In the genomic region with DNA sequence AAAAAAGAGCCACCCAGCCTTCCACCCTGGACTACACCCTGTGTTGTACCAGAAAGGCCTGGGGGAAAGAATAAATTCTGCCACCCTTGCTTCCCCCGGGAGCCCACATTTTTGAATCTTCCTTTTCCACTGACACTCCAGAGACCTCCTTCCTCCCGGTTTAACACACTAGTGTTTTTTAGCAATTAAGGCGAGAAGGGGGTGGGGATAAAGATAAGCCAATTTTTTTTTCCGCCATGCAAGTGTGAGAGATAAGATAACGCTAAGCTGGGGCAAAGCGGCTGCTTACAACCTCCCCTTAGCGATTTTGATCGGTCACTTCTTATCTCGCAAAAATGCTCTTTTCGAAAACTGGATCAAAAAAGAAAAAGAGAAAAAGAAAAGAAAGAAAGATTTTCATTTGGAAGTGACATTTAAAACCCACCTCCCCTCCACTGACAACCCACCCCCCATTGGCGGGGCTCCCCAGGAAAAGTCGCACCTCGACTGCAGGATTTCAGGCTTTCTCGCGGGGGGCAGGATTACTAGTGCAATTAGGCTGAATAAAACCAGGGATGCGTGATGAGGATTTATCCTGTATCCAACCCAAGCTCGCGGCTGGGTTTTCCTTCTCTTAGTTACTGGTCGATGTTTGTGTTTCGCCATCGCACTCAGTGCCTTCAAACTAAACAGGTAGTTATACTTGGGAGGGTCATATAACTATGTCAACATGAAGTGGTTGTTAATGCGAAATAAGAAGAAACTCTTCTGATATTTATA, we compare ENCODE assay signal across 10 cellular contexts. TPM values are rescaled to one million over a fixed set of nuclear protein-coding genes. Genes with fewer than 3 reads are reported as not detected.
A peak's percentile ranks its signal among the peaks of the same experiment; 100 is the strongest.
DNase-seq lines count a peak whose midpoint lies in the region; ATAC-seq and TF ChIP-seq lines count a peak whose summit lies in the region.
"Had no signal": no experiment of that assay in that cellular context is flagged by ENCODE, and none has a peak within 500 bp of the region (broad histone marks: within the 10 kb centered on the region; RNA-seq: fewer than 3 reads in every experiment).

No MANE protein-coding gene starts in this region.

- no peak overlapping the region for H3K23ac ChIP-seq in H9 (ENCODE audit: insufficient read length, low read depth, low read length)

- no peaks in the 10 kb centered on the region for H3K79me1 ChIP-seq in H9 (ENCODE audit: insufficient read depth, low read depth, low read length, poor library complexity, severe bottlenecking)

- no peak overlapping the region for H2BK5ac ChIP-seq in H9 (ENCODE audit: insufficient read length, low read length)

- no peak overlapping the region for H3K4me3 ChIP-seq in CD4-positive, CD25-positive, alpha-beta regulatory T cell (ENCODE audit: low read depth, low read length)

- H4K20me1 ChIP-seq in H9 (ENCODE audit: control insufficient read depth, insufficient read depth, insufficient read length) = peaks cover 3% of the 10 kb centered on the region

- no peak overlapping the region for H3K27ac ChIP-seq in CD4-positive, CD25-positive, alpha-beta regulatory T cell (ENCODE audit: insufficient read depth, low read length, poor library complexity, severe bottlenecking)
- no peak overlapping the region for H3K27ac ChIP-seq in H9 (ENCODE audit: insufficient read length, low read depth, low read length)

- no peak overlapping the region for H2BK15ac ChIP-seq in H9 (ENCODE audit: low read depth, low read length)

- H4K8ac ChIP-seq in H9 (replicated peaks; ENCODE audit: insufficient read length, low read depth, low read length) = no peak overlapping the region

- no peaks in the 10 kb centered on the region for H3K79me2 ChIP-seq in H9 (ENCODE audit: insufficient read depth, low read length)

- H2AFZ ChIP-seq in H9 (ENCODE audit: low read length) = no peak overlapping the region

- peaks cover 32% of the 10 kb centered on the region for H3K23me2 ChIP-seq in H9 (ENCODE audit: insufficient read length, low read depth, low read length, poor library complexity, severe bottlenecking)

- DNase-seq in CD4-positive, CD25-positive, alpha-beta regulatory T cell = no peak
- DNase-seq in H9 (no peak), germinal center (ENCODE audit: low spot score) (no peak), NCI-H524 (lab: John Stamatoyannopoulos, UW) (no peak), cortex of kidney (lab: John Stamatoyannopoulos, UW) (no peak)
- DNase-seq in activated CD8-positive, alpha-beta T cell treated with anti-CD3 and anti-CD28 coated beads for 36 hours = no peak
- DNase-seq: activated T-cell treated with anti-CD3 and anti-CD28 coated beads for 4 hours had no signal

- no peak overlapping the region for H3K14ac ChIP-seq in H9 (ENCODE audit: insufficient read depth, low read length)

- no peak overlapping the region for H3K56ac ChIP-seq in H9 (ENCODE audit: insufficient read length, low read depth, low read length)

- CTCF ChIA-PET in activated CD8-positive, alpha-beta T cell treated with anti-CD3 and anti-CD28 coated beads for 36 hours (lab: Charles Lee) = no interaction called here

- peaks cover 2 to 26% (median 7%) of the 10 kb centered on the region in 4 donors for H3K4me1 Mint-ChIP-seq in CD4-positive, CD25-positive, alpha-beta regulatory T cell
- H3K4me1 Mint-ChIP-seq in H9 (peaks cover 27 to 41% of the 10 kb centered on the region in 2 experiments), nephron (peaks cover 37% of the 10 kb centered on the region)
- H3K4me1 Mint-ChIP-seq in activated CD8-positive, alpha-beta T cell treated with anti-CD3 and anti-CD28 coated beads for 36 hours (ENCODE audit: low read depth) = peaks cover 17% of the 10 kb centered on the region

- H3K4me1 ChIP-seq in CD4-positive, CD25-positive, alpha-beta regulatory T cell (ENCODE audit: control insufficient read depth, insufficient read depth, low read length, poor library complexity, severe bottlenecking) = peaks cover 33% of the 10 kb centered on the region
- H3K4me1 ChIP-seq in H9 (ENCODE audit: insufficient read depth, low read length) = peaks cover 11% of the 10 kb centered on the region; the same call in 1 of the 2 replicates

- H3K4me3 Mint-ChIP-seq in CD4-positive, CD25-positive, alpha-beta regulatory T cell = peak overlapping the region; percentile 38 to 76 (median 74)
- H3K4me3 Mint-ChIP-seq in H9 = peak overlapping the region; percentile 58 to 73
- peak overlapping the region; percentile 41 for H3K4me3 Mint-ChIP-seq in activated CD8-positive, alpha-beta T cell treated with anti-CD3 and anti-CD28 coated beads for 36 hours
- H3K4me3 Mint-ChIP-seq in nephron = peak overlapping the region; percentile 74 to 81 (median 76)

- no peak overlapping the region for H4K91ac ChIP-seq in H9 (ENCODE audit: insufficient read length, low read depth, low read length)

- no peak overlapping the region for H2AK5ac ChIP-seq in H9 (ENCODE audit: insufficient read length, low read length)

- no peak overlapping the region for H3K4ac ChIP-seq in H9 (ENCODE audit: low read depth, low read length)

- H3K36me3 Mint-ChIP-seq in CD4-positive, CD25-positive, alpha-beta regulatory T cell = no peaks in the 10 kb centered on the region
- peaks cover 0 to 6% (median 3%) of the 10 kb centered on the region in 3 experiments; a peak in 3 of 7 replicates for H3K36me3 Mint-ChIP-seq in H9 (ENCODE audit: insufficient read depth in 1 of 3, low read depth in 3 of 3)
- no peaks in the 10 kb centered on the region for H3K36me3 Mint-ChIP-seq in activated CD8-positive, alpha-beta T cell treated with anti-CD3 and anti-CD28 coated beads for 36 hours (ENCODE audit: low read depth)
- no peaks in the 10 kb centered on the region for H3K36me3 Mint-ChIP-seq in nephron (ENCODE audit: low read depth)

- H2BK120ac ChIP-seq in H9 (ENCODE audit: low read depth, low read length, poor library complexity, severe bottlenecking) = no peak overlapping the region

- TF ChIP-seq CTCF in H9 (conservative IDR thresholded peaks at IDR 0.05) (no peak), nephron (IDR thresholded peaks at IDR 0.05; ENCODE audit: unreplicated experiment in 3 of 3) (no peak)
- no peak for TF ChIP-seq CTCF in activated CD8-positive, alpha-beta T cell treated with anti-CD3 and anti-CD28 coated beads for 36 hours (IDR thresholded peaks at IDR 0.05)

- POLR2A ChIA-PET in activated CD8-positive, alpha-beta T cell treated with anti-CD3 and anti-CD28 coated beads for 36 hours (lab: Charles Lee) = interaction anchor here (0.9 to 2.9 kb wide), 6 partner anchors 7 to 476 kb away, joined by 3 to 11 read pairs (median 4); a partner anchor contains a TSS

- intact Hi-C loops in activated CD8-positive, alpha-beta T cell treated with anti-CD3 and anti-CD28 coated beads for 36 hours (cut with micrococcal nuclease) = no loop called here

- no peaks in the 10 kb centered on the region for H3K9me3 ChIP-seq in CD4-positive, CD25-positive, alpha-beta regulatory T cell (ENCODE audit: control insufficient read depth in 2 of 2, low read length in 2 of 2)
- H3K9me3 ChIP-seq in H9 (ENCODE audit: control insufficient read depth, low read depth, low read length) = no peaks in the 10 kb centered on the region

- no peak overlapping the region for H3K18ac ChIP-seq in H9 (ENCODE audit: insufficient read length, low read depth, low read length)

- H3K27me3 ChIP-seq in CD4-positive, CD25-positive, alpha-beta regulatory T cell (ENCODE audit: control insufficient read depth, insufficient read depth, low read length) = no peaks in the 10 kb centered on the region
- peaks cover 51% of the 10 kb centered on the region for H3K27me3 ChIP-seq in H9 (ENCODE audit: insufficient read depth, low read length)

- no peak for ATAC-seq in CD4-positive, CD25-positive, alpha-beta regulatory T cell (ENCODE audit: low read depth in 2 of 2)
- ATAC-seq in activated CD8-positive, alpha-beta T cell treated with anti-CD3 and anti-CD28 coated beads for 36 hours = no peak
- no peak for ATAC-seq in HG03108 (IDR thresholded peaks at IDR 0.05; ENCODE audit: unreplicated experiment)

- peak overlapping the region; percentile 74 for H3K4me2 ChIP-seq in H9 (ENCODE audit: insufficient read depth, insufficient read length, low read length)

- peak overlapping the region in 1 of 3 donors; percentile 52 for H3K27ac Mint-ChIP-seq in CD4-positive, CD25-positive, alpha-beta regulatory T cell
- H3K27ac Mint-ChIP-seq in H9 (no peak overlapping the region), nephron (peak overlapping the region in 2 of 3 experiments; percentile 28 to 49)
- H3K27ac Mint-ChIP-seq in activated CD8-positive, alpha-beta T cell treated with anti-CD3 and anti-CD28 coated beads for 36 hours = no peak overlapping the region

- H3T11ph ChIP-seq in H9 (ENCODE audit: low read length) = no peak overlapping the region

- peaks cover 0 to 3% (median 0%) of the 10 kb centered on the region in 7 donors for H3K9me3 Mint-ChIP-seq in CD4-positive, CD25-positive, alpha-beta regulatory T cell
- H3K9me3 Mint-ChIP-seq in H9 = peaks cover 38 to 47% of the 10 kb centered on the region in 2 experiments
- no peaks in the 10 kb centered on the region for H3K9me3 Mint-ChIP-seq in activated CD8-positive, alpha-beta T cell treated with anti-CD3 and anti-CD28 coated beads for 36 hours
- H3K9me3 Mint-ChIP-seq in nephron = peaks cover 7% of the 10 kb centered on the region
- H3K9me3 Mint-ChIP-seq: stimulated activated naive CD8-positive, alpha-beta T cell treated with anti-CD3 and anti-CD28 coated beads, Interleukin-15, amount 100 ng/mL, for 72 hours had no signal

- no peak overlapping the region for H3K9ac ChIP-seq in H9 (ENCODE audit: extremely low read depth, insufficient read length, low read length)

- H4K5ac ChIP-seq in H9 (ENCODE audit: insufficient read length, low read depth, low read length) = no peak overlapping the region

- peaks cover 4% of the 10 kb centered on the region for H3K27me3 Mint-ChIP-seq in CD4-positive, CD25-positive, alpha-beta regulatory T cell
- peaks cover 67% of the 10 kb centered on the region for H3K27me3 Mint-ChIP-seq in H9 (ENCODE audit: low read depth)
- H3K27me3 Mint-ChIP-seq in activated CD8-positive, alpha-beta T cell treated with anti-CD3 and anti-CD28 coated beads for 36 hours = no peaks in the 10 kb centered on the region
- H3K27me3 Mint-ChIP-seq in nephron (ENCODE audit: low read depth) = peaks cover 11% of the 10 kb centered on the region
- H3K27me3 Mint-ChIP-seq: stimulated activated naive CD8-positive, alpha-beta T cell treated with anti-CD3 and anti-CD28 coated beads, Interleukin-15, amount 100 ng/mL, for 72 hours had no signal

- no peaks in the 10 kb centered on the region for H3K36me3 ChIP-seq in CD4-positive, CD25-positive, alpha-beta regulatory T cell (ENCODE audit: control insufficient read depth, insufficient read depth, low read length)

- no peak overlapping the region for H2BK12ac ChIP-seq in H9 (ENCODE audit: insufficient read length, low read depth, low read length)

- no peak overlapping the region for H2BK20ac ChIP-seq in H9 (ENCODE audit: low read depth, low read length, poor library complexity, severe bottlenecking)

- no CpG with 5 or more reads among the region's 22 CpGs for WGBS in H9 (ENCODE audit: extremely low coverage, insufficient read length, low lambda C conversion rate)

RNA-seq across cellular contexts. Expression of a gene that starts 6.0 kb away (rescaled TPM):
- 38.0 TPM for total RNA-seq in CD4-positive, CD25-positive, alpha-beta regulatory T cell
- 1 to 10 TPM; 2.5 to 5.3 (median 3.2) TPM for polyA plus RNA-seq in CD4-positive, CD25-positive, alpha-beta regulatory T cell
- 126 and 134 TPM in 2 replicates for total RNA-seq in H9 (2021)
- total RNA-seq in activated CD8-positive, alpha-beta T cell treated with anti-CD3 and anti-CD28 coated beads for 36 hours = 10 to 100 TPM; 38.3 to 39.6 TPM

Comparison
In these comparisons a context has a peak if more than half of its experiments do, and no peak if none do; other contexts are left out.
1. H3K27ac Mint-ChIP-seq: peak in nephron (2 of 3); none in H9 (0 of 3) and activated CD8-positive, alpha-beta T cell treated with anti-CD3 and anti-CD28 coated beads for 36 hours (single experiment).
2. Peak in every context shown above with its lines, with median percentiles within 50 percentile points of each other: H3K4me3 Mint-ChIP-seq.